22 cellular contexts compared by ENCODE assay signal in genomic region chrY:12421788-12422124, GRCh38.
DNase-seq lines count a peak whose midpoint lies in the region; ATAC-seq and TF ChIP-seq lines count a peak whose summit lies in the region.
"Had no signal": no experiment of that assay in that cellular context is flagged by ENCODE, and none has a peak within 500 bp of the region (broad histone marks: within the 10 kb centered on the region; RNA-seq: fewer than 3 reads in every experiment).

No MANE protein-coding gene starts in this region.

- no peak for ATAC-seq in CD8-positive, alpha-beta T cell
- ATAC-seq in RWPE2 (ENCODE audit: low read depth) = peak; percentile 8; the same call in 1 of the 3 replicates
- ATAC-seq: naive thymus-derived CD4-positive, alpha-beta T cell had no signal

- POLR2A ChIA-PET in CD8-positive, alpha-beta T cell (lab: Charles Lee) = no interaction called here

- H3K4me3 Mint-ChIP-seq in CD8-positive, alpha-beta T cell = peak overlapping the region; percentile 26
- H3K4me3 Mint-ChIP-seq in glutamatergic neuron (ENCODE audit: unreplicated experiment) = peak overlapping the region; percentile 38
- H3K4me3 Mint-ChIP-seq in endothelial cell (ENCODE audit: unreplicated experiment) = no peak overlapping the region
- H3K4me3 Mint-ChIP-seq in activated naive CD4-positive, alpha-beta T cell treated with anti-CD3 and anti-CD28 coated beads, Interleukin-2, amount 10 ng/mL, durations not matched to agents 7 days and 5 days = no peak overlapping the region
- H3K4me3 Mint-ChIP-seq: activated B cell treated with CpG ODN at 0.5 μM for 24 hours had no signal

- TF ChIP-seq CTCF in CD8-positive, alpha-beta T cell (IDR thresholded peaks at IDR 0.05) = no peak
- TF ChIP-seq CTCF in RWPE2 (IDR thresholded peaks at IDR 0.05; ENCODE audit: poor library complexity, severe bottlenecking) (peak; percentile 53), glutamatergic neuron (IDR thresholded peaks at IDR 0.05; ENCODE audit: partially characterized antibody, unreplicated experiment) (no peak), prostate gland (IDR thresholded peaks at IDR 0.05) (no peak), endothelial cell (IDR thresholded peaks at IDR 0.05; ENCODE audit: unreplicated experiment) (no peak)

- H3K27me3 Mint-ChIP-seq in CD8-positive, alpha-beta T cell (ENCODE audit: low read depth) = peaks cover 3% of the 10 kb centered on the region
- H3K27me3 Mint-ChIP-seq in glutamatergic neuron (ENCODE audit: unreplicated experiment) (peaks cover 5% of the 10 kb centered on the region), endothelial cell (ENCODE audit: unreplicated experiment) (peaks cover 2% of the 10 kb centered on the region)
- H3K27me3 Mint-ChIP-seq in activated naive CD4-positive, alpha-beta T cell treated with anti-CD3 and anti-CD28 coated beads, Interleukin-2, amount 10 ng/mL, durations not matched to agents 7 days and 5 days = peaks cover 4% of the 10 kb centered on the region
- H3K27me3 Mint-ChIP-seq: activated B cell treated with CpG ODN at 0.5 μM for 24 hours had no signal

- H3K36me3 Mint-ChIP-seq in CD8-positive, alpha-beta T cell = no peaks in the 10 kb centered on the region
- H3K36me3 Mint-ChIP-seq in glutamatergic neuron (ENCODE audit: unreplicated experiment) (no peaks in the 10 kb centered on the region), endothelial cell (ENCODE audit: low read depth, unreplicated experiment) (no peaks in the 10 kb centered on the region)
- H3K36me3 Mint-ChIP-seq in activated naive CD4-positive, alpha-beta T cell treated with anti-CD3 and anti-CD28 coated beads, Interleukin-2, amount 10 ng/mL, durations not matched to agents 7 days and 5 days = no peaks in the 10 kb centered on the region
- H3K36me3 Mint-ChIP-seq: CD8-positive, alpha-beta memory T cell; naive thymus-derived CD4-positive, alpha-beta T cell had no signal

- DNase-seq in CD8-positive, alpha-beta T cell = no peak
- no peak for DNase-seq in RWPE2 (ENCODE audit: low spot score)
- DNase-seq in glutamatergic neuron = no peak
- no peak for DNase-seq in prostate gland (ENCODE audit: low spot score)
- DNase-seq in endothelial cell (ENCODE audit: low spot score) = no peak
- DNase-seq in EL = no peak
- no peak for DNase-seq in activated naive CD4-positive, alpha-beta T cell treated with anti-CD3 and anti-CD28 coated beads, Interleukin-2, amount 10 ng/mL, durations not matched to agents 7 days and 5 days
- DNase-seq: activated B cell treated with CpG ODN at 0.5 μM for 24 hours; activated CD4-positive, alpha-beta T cell treated with anti-CD3 and anti-CD28 coated beads, Interleukin-2, amount 50 U/mL, for 4 hours; activated gamma-delta T cell; activated T-cell treated with anti-CD3 and anti-CD28 coated beads for 4 hours; CD8-positive, alpha-beta memory T cell; GDM1; HCEC 1CT; islet precursor cell; mammary epithelial cell; MV-4-11; naive thymus-derived CD4-positive, alpha-beta T cell; NCI-H187 had no signal

- H3K4me1 ChIP-seq in CD8-positive, alpha-beta T cell (ENCODE audit: insufficient read depth, low read length) = no peaks in the 10 kb centered on the region
- H3K4me1 ChIP-seq in RWPE2 (ENCODE audit: insufficient read depth, poor library complexity, severe bottlenecking) = no peaks in the 10 kb centered on the region
- no peaks in the 10 kb centered on the region for H3K4me1 ChIP-seq in prostate gland (replicated peaks)
- H3K4me1 ChIP-seq: right lobe of liver had no signal

- no peaks in the 10 kb centered on the region for H3K27me3 ChIP-seq in CD8-positive, alpha-beta T cell (ENCODE audit: insufficient read depth, low read length)
- H3K27me3 ChIP-seq in RWPE2 (ENCODE audit: insufficient read depth, poor library complexity, severe bottlenecking) (no peaks in the 10 kb centered on the region), prostate gland (replicated peaks; ENCODE audit: insufficient read depth) (no peaks in the 10 kb centered on the region)
- H3K27me3 ChIP-seq: right lobe of liver had no signal

- H3K9me3 ChIP-seq in CD8-positive, alpha-beta T cell (ENCODE audit: low read length) = no peaks in the 10 kb centered on the region
- H3K9me3 ChIP-seq in RWPE2 (ENCODE audit: severe bottlenecking) (no peaks in the 10 kb centered on the region), prostate gland (no peaks in the 10 kb centered on the region)
- H3K9me3 ChIP-seq: right lobe of liver had no signal

- H3K4me1 Mint-ChIP-seq in CD8-positive, alpha-beta T cell (ENCODE audit: low read depth) = peaks cover 19% of the 10 kb centered on the region
- H3K4me1 Mint-ChIP-seq in glutamatergic neuron (ENCODE audit: low read depth, unreplicated experiment) (no peaks in the 10 kb centered on the region), endothelial cell (ENCODE audit: unreplicated experiment) (no peaks in the 10 kb centered on the region)
- no peaks in the 10 kb centered on the region for H3K4me1 Mint-ChIP-seq in activated naive CD4-positive, alpha-beta T cell treated with anti-CD3 and anti-CD28 coated beads, Interleukin-2, amount 10 ng/mL, durations not matched to agents 7 days and 5 days
- H3K4me1 Mint-ChIP-seq: activated B cell treated with CpG ODN at 0.5 μM for 24 hours had no signal

- intact Hi-C loops in CD8-positive, alpha-beta T cell (cut with DNase I, micrococcal nuclease) = no loop called here
- intact Hi-C loops in prostate gland (cut with DNase I) = no loop called here

- no peak overlapping the region for H3K27ac Mint-ChIP-seq in CD8-positive, alpha-beta T cell
- no peak overlapping the region for H3K27ac Mint-ChIP-seq in glutamatergic neuron (ENCODE audit: unreplicated experiment)
- H3K27ac Mint-ChIP-seq in endothelial cell (ENCODE audit: unreplicated experiment) = no peak overlapping the region
- no peak overlapping the region for H3K27ac Mint-ChIP-seq in activated naive CD4-positive, alpha-beta T cell treated with anti-CD3 and anti-CD28 coated beads, Interleukin-2, amount 10 ng/mL, durations not matched to agents 7 days and 5 days
- H3K27ac Mint-ChIP-seq: activated B cell treated with CpG ODN at 0.5 μM for 24 hours; CD8-positive, alpha-beta memory T cell; naive thymus-derived CD4-positive, alpha-beta T cell had no signal

- 23% methylated on average over 17 of the region's 18 CpGs for WGBS in prostate gland

- no peaks in the 10 kb centered on the region for H3K36me3 ChIP-seq in CD8-positive, alpha-beta T cell (ENCODE audit: insufficient read depth, low read length)
- H3K36me3 ChIP-seq in RWPE2 (ENCODE audit: low read depth) = peaks cover 4% of the 10 kb centered on the region
- no peaks in the 10 kb centered on the region for H3K36me3 ChIP-seq in prostate gland
- H3K36me3 ChIP-seq: right lobe of liver had no signal

- CTCF ChIA-PET in CD8-positive, alpha-beta T cell (lab: Charles Lee) = no interaction called here
- CTCF ChIA-PET in activated naive CD4-positive, alpha-beta T cell treated with anti-CD3 and anti-CD28 coated beads, Interleukin-2, amount 10 ng/mL, durations not matched to agents 7 days and 5 days (lab: Charles Lee) = no interaction called here

- no peak overlapping the region for H3K27ac ChIP-seq in CD8-positive, alpha-beta T cell (ENCODE audit: low read depth, low read length)
- peak overlapping the region; percentile 7 for H3K27ac ChIP-seq in RWPE2 (ENCODE audit: poor library complexity, severe bottlenecking)
- H3K27ac ChIP-seq in prostate gland = no peak overlapping the region
- H3K27ac ChIP-seq: epithelial cell of prostate, KMS-11, right lobe of liver had no signal

- no peak for TF ChIP-seq POLR2A in prostate gland (IDR thresholded peaks at IDR 0.05)

- no peak overlapping the region for H3K4me3 ChIP-seq in CD8-positive, alpha-beta T cell (ENCODE audit: low read depth, low read length)
- H3K4me3 ChIP-seq in RWPE2 (ENCODE audit: severe bottlenecking) (peak overlapping the region; percentile 53), prostate gland (peak overlapping the region; percentile 41 to 42)
- H3K4me3 ChIP-seq: right lobe of liver had no signal

- no peaks in the 10 kb centered on the region for H3K9me3 Mint-ChIP-seq in CD8-positive, alpha-beta T cell
- H3K9me3 Mint-ChIP-seq in glutamatergic neuron (ENCODE audit: unreplicated experiment) (no peaks in the 10 kb centered on the region), endothelial cell (ENCODE audit: unreplicated experiment) (peaks cover 14% of the 10 kb centered on the region)
- H3K9me3 Mint-ChIP-seq in activated naive CD4-positive, alpha-beta T cell treated with anti-CD3 and anti-CD28 coated beads, Interleukin-2, amount 10 ng/mL, durations not matched to agents 7 days and 5 days = no peaks in the 10 kb centered on the region
- H3K9me3 Mint-ChIP-seq: activated B cell treated with CpG ODN at 0.5 μM for 24 hours; CD8-positive, alpha-beta memory T cell had no signal

Comparison
In these comparisons a context has a peak if more than half of its experiments do, and no peak if none do; other contexts are left out.
1. H3K4me3 Mint-ChIP-seq: peak in CD8-positive, alpha-beta T cell (single experiment) and glutamatergic neuron (single experiment); none in endothelial cell (single experiment) and activated naive CD4-positive, alpha-beta T cell treated with anti-CD3 and anti-CD28 coated beads, Interleukin-2, amount 10 ng/mL, durations not matched to agents 7 days and 5 days (single experiment).